ENCODE assay signal across 13 cellular contexts in the genomic region with DNA sequence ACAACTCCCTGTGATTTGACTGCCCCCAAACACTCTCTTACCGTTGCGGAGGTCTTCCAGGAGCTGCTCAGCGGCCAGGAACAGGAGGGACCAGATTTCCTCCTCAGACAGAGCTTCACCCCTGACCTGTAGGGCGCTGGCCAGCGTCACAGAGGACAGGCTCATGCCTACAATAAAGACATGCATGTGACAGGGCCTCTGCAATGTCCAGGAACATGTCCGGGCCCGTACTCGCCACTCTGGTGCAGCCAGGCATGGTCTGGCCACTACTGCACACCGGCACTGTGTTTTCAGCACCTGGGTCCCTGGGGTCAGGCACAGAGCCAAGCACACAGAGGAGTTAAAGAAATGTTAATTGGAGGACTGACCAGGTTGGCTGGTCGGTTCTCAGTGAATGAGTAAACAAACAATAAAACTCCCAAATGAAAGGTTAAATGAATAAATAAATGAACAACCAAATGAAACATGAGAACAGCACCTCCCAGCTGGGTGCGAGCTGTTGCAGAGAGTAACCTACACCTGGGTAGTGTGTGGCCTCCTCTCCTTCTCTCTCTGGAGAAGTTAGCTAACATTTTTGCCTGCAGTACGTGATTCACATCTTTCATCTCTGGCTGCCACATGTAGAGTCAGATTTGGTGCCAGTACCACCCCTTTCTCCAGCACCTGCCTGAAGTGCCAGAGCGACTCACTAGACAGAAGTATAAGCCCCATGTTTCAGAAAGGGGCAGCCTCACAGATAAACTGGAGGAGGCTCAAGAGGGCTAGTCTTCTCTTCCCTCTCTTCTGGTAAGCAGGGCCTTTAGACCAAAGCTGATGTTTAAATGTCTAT. TPM values are rescaled to one million over a fixed set of nuclear protein-coding genes. Genes with fewer than 3 reads are reported as not detected.
DNase-seq lines count a peak whose midpoint lies in the region; ATAC-seq, FAIRE-seq and TF ChIP-seq lines count a peak whose summit lies in the region.
"Had no signal": no experiment of that assay in that cellular context is flagged by ENCODE, and none has a peak within 500 bp of the region (broad histone marks: within the 10 kb centered on the region; RNA-seq: fewer than 3 reads in every experiment).

No MANE protein-coding gene starts in this region.

- peaks cover 6% of the 10 kb centered on the region for H3K36me3 Mint-ChIP-seq in MCF 10A (ENCODE audit: insufficient read depth, unreplicated experiment)
- H3K36me3 Mint-ChIP-seq: activated CD8-positive, alpha-beta memory T cell treated with anti-CD3 and anti-CD28 coated beads, Interleukin-2, amount 10 ng/mL, durations not matched to agents 7 days and 5 days; stimulated activated memory B cell treated with anti-CD40 and anti-IgM and Interleukin-4, amounts not matched to agents 10 μg/mL and 1 μg/mL and 100 μg/mL, for 72 hours had no signal

- ATAC-seq in GM19328 (IDR thresholded peaks at IDR 0.05; ENCODE audit: unreplicated experiment) (no peak), GM21526 (IDR thresholded peaks at IDR 0.05; ENCODE audit: low FRiP score, unreplicated experiment) (no peak), HG03469 (IDR thresholded peaks at IDR 0.05; ENCODE audit: unreplicated experiment) (no peak)
- ATAC-seq: activated CD8-positive, alpha-beta memory T cell treated with anti-CD3 and anti-CD28 coated beads, Interleukin-2, amount 10 ng/mL, durations not matched to agents 7 days and 5 days; stimulated activated memory B cell treated with anti-CD40 and anti-IgM and Interleukin-4, amounts not matched to agents 10 μg/mL and 1 μg/mL and 100 μg/mL, for 72 hours had no signal

- H3K4me1 Mint-ChIP-seq in MCF 10A (ENCODE audit: insufficient read depth, unreplicated experiment): peaks cover 26% of the 10 kb centered on the region
- H3K4me1 Mint-ChIP-seq: activated CD8-positive, alpha-beta memory T cell treated with anti-CD3 and anti-CD28 coated beads, Interleukin-2, amount 10 ng/mL, durations not matched to agents 7 days and 5 days had no signal

- no peaks in the 10 kb centered on the region for H3K9me3 Mint-ChIP-seq in MCF 10A (ENCODE audit: unreplicated experiment)
- H3K9me3 Mint-ChIP-seq: stimulated activated memory B cell treated with anti-CD40 and anti-IgM and Interleukin-4, amounts not matched to agents 10 μg/mL and 1 μg/mL and 100 μg/mL, for 72 hours had no signal

- no peak overlapping the region for H3K4me3 ChIP-seq in breast epithelium
- H3K4me3 ChIP-seq in left ventricle myocardium inferior: no peak overlapping the region
- H3K4me3 ChIP-seq: SJCRH30, spleen had no signal

- no peak for FAIRE-seq in urothelium cell line (lab: Jason Lieb, UNC)

- no peaks in the 10 kb centered on the region for H3K36me3 ChIP-seq in breast epithelium
- H3K36me3 ChIP-seq in left ventricle myocardium inferior: no peaks in the 10 kb centered on the region
- H3K36me3 ChIP-seq: SJCRH30, spleen had no signal

- CTCF ChIA-PET in MCF 10A (lab: Yijun Ruan, JAX): interaction anchor here (0.6 to 2.2 kb wide), 7 partner anchors 18 to 1728 kb away, joined by 3 to 10 read pairs (median 3); no protein-coding TSS in a partner anchor

- POLR2A ChIA-PET in MCF 10A (lab: Yijun Ruan, JAX): interaction anchor here (0.6 kb wide), 1 partner anchor 26 kb away, joined by 3 read pairs; no protein-coding TSS in a partner anchor

- peak overlapping the region; percentile 80 for H3K27ac Mint-ChIP-seq in MCF 10A (ENCODE audit: low read depth, unreplicated experiment)
- H3K27ac Mint-ChIP-seq: activated CD8-positive, alpha-beta memory T cell treated with anti-CD3 and anti-CD28 coated beads, Interleukin-2, amount 10 ng/mL, durations not matched to agents 7 days and 5 days; stimulated activated memory B cell treated with anti-CD40 and anti-IgM and Interleukin-4, amounts not matched to agents 10 μg/mL and 1 μg/mL and 100 μg/mL, for 72 hours had no signal

- H3K27ac ChIP-seq in breast epithelium (peak overlapping the region in 1 of 2 donors; percentile 58), left ventricle myocardium inferior (replicated peaks) (peak overlapping the region; percentile 58)
- H3K27ac ChIP-seq: SJCRH30, spleen had no signal

- DNase-seq in MCF 10A (ENCODE audit: unreplicated experiment): peak; percentile 57
- DNase-seq in breast epithelium (ENCODE audit: low spot score in 2 of 2): no peak
- DNase-seq in NCI-H774 (lab: John Stamatoyannopoulos, UW): peak; percentile 88
- no peak for DNase-seq in left ventricle myocardium inferior
- peak; percentile 33 for DNase-seq in urothelium cell line (ENCODE audit: low spot score)
- DNase-seq: activated CD8-positive, alpha-beta memory T cell treated with anti-CD3 and anti-CD28 coated beads, Interleukin-2, amount 10 ng/mL, durations not matched to agents 7 days and 5 days; SJCRH30 had no signal

- BruUV-seq in MCF 10A (replicated peaks; lab: Mats Ljungman, UMichigan): no TSS peak

- H3K9me3 ChIP-seq in breast epithelium (no peaks in the 10 kb centered on the region), left ventricle myocardium inferior (replicated peaks) (no peaks in the 10 kb centered on the region)
- H3K9me3 ChIP-seq: SJCRH30, spleen had no signal

- intact Hi-C loops in MCF 10A (cut with micrococcal nuclease): no loop called here
- intact Hi-C loops in breast epithelium (cut with DNase I; ENCODE audit: low total_unique reads): no loop called here
- intact Hi-C loops in left ventricle myocardium inferior (cut with micrococcal nuclease): no loop called here

- H3K4me1 ChIP-seq in breast epithelium (no peaks in the 10 kb centered on the region), left ventricle myocardium inferior (peaks cover 55% of the 10 kb centered on the region)
- H3K4me1 ChIP-seq: SJCRH30, spleen had no signal

- no peak overlapping the region for H3K4me3 Mint-ChIP-seq in MCF 10A (ENCODE audit: unreplicated experiment)
- H3K4me3 Mint-ChIP-seq: activated CD8-positive, alpha-beta memory T cell treated with anti-CD3 and anti-CD28 coated beads, Interleukin-2, amount 10 ng/mL, durations not matched to agents 7 days and 5 days; stimulated activated memory B cell treated with anti-CD40 and anti-IgM and Interleukin-4, amounts not matched to agents 10 μg/mL and 1 μg/mL and 100 μg/mL, for 72 hours had no signal

- TF ChIP-seq CTCF in MCF 10A (IDR thresholded peaks at IDR 0.05; ENCODE audit: unreplicated experiment) (no peak), breast epithelium (IDR thresholded peaks at IDR 0.05) (no peak), left ventricle myocardium inferior (IDR thresholded peaks at IDR 0.05; ENCODE audit: borderline replicate concordance) (no peak)

- no peaks in the 10 kb centered on the region for H3K27me3 Mint-ChIP-seq in MCF 10A (ENCODE audit: insufficient read depth, unreplicated experiment)

- H3K27me3 ChIP-seq in breast epithelium: no peaks in the 10 kb centered on the region
- no peaks in the 10 kb centered on the region for H3K27me3 ChIP-seq in left ventricle myocardium inferior (ENCODE audit: low read depth)
- H3K27me3 ChIP-seq: SJCRH30 had no signal

- no peak for TF ChIP-seq POLR2A in breast epithelium (IDR thresholded peaks at IDR 0.05)

RNA-seq across cellular contexts. Expression of gene FRMPD2, which starts 22.8 kb away (rescaled TPM):
- total RNA-seq in MCF 10A (2022): 0.98 and 1.3 TPM in 2 replicates
- total RNA-seq in breast epithelium: 1 to 10 TPM in 2 of 3 donors, not detected in 1; 1.9 to 4.6 TPM
- 0.38 TPM for total RNA-seq in left ventricle myocardium inferior
- total RNA-seq: activated CD8-positive, alpha-beta memory T cell treated with anti-CD3 and anti-CD28 coated beads, Interleukin-2, amount 10 ng/mL, durations not matched to agents 7 days and 5 days; mesenteric fat pad; SJCRH30 had no signal

RNA-seq across cellular contexts. Expression of gene MAPK8, which starts 54.7 kb away (rescaled TPM):
- total RNA-seq in MCF 10A (2022): 48.9 and 52.9 TPM in 2 replicates
- total RNA-seq in breast epithelium: 100 to 1,000 TPM in 1 of 3 donors, 10 to 100 TPM in 2; 52.5 to 108 (median 74.1) TPM
- total RNA-seq in left ventricle myocardium inferior: 32.7 TPM

Comparison
In these comparisons a context has a peak if more than half of its experiments do, and no peak if none do; other contexts are left out.
1. DNase-seq: peak in MCF 10A (single experiment), NCI-H774 (single experiment) and urothelium cell line (single experiment); none in breast epithelium (0 of 2) and left ventricle myocardium inferior (single experiment).